Comparison of ENCODE assay signal across 1 cellular context in genomic region chr19:2977686-2978466, GRCh38.
TF ChIP-seq lines count a peak whose summit lies in the region.

No MANE protein-coding gene starts in this region.

TF ChIP-seq in GM23338, 12 proteins besides CTCF, POLR2A, EP300 and RAD21 (continued from another document):
- TF ChIP-seq REST (IDR thresholded peaks at IDR 0.05; ENCODE audit: unreplicated experiment) (no peak), NANOG (IDR thresholded peaks at IDR 0.05; ENCODE audit: borderline replicate concordance) (no peak), JUNB (IDR thresholded peaks at IDR 0.05; ENCODE audit: unreplicated experiment) (no peak), CREB1 (CRISPR knock-in tag; IDR thresholded peaks at IDR 0.05; ENCODE audit: low read depth) (no peak), EZH2phosphoT487 (IDR thresholded peaks at IDR 0.05; ENCODE audit: unreplicated experiment) (no peak), ZNF331 (CRISPR knock-in tag; IDR thresholded peaks at IDR 0.05; ENCODE audit: low read depth) (no peak)
- TF ChIP-seq, protein P1, sequence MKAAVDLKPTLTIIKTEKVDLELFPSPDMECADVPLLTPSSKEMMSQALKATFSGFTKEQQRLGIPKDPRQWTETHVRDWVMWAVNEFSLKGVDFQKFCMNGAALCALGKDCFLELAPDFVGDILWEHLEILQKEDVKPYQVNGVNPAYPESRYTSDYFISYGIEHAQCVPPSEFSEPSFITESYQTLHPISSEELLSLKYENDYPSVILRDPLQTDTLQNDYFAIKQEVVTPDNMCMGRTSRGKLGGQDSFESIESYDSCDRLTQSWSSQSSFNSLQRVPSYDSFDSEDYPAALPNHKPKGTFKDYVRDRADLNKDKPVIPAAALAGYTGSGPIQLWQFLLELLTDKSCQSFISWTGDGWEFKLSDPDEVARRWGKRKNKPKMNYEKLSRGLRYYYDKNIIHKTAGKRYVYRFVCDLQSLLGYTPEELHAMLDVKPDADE (IDR thresholded peaks at IDR 0.05) = no peak
